ENCODE assay signal across 17 cellular contexts in genomic region chr2:23491622-23492336, GRCh38.
"Had no signal": no experiment of that assay in that cellular context is flagged by ENCODE, and none has a peak within 500 bp of the region (broad histone marks: within the 10 kb centered on the region; RNA-seq: fewer than 3 reads in every experiment).

No MANE protein-coding gene starts in this region.

- H3K27me3 ChIP-seq: upper lobe of left lung had no signal

- H3K9me3 Mint-ChIP-seq: activated B cell treated with CpG ODN at 0.5 μM for 24 hours; activated T-cell treated with anti-CD3 and anti-CD28 coated beads, Interleukin-2, amount 50 U/mL, for 4 hours; memory B cell; natural killer cell treated with Interleukin-12 subunit alpha and Interleukin-12 subunit beta and Interleukin-15 and Interleukin-18, amount 100 ng/mL, for 72 hours; stimulated activated naive CD8-positive, alpha-beta T cell treated with anti-CD3 and anti-CD28 coated beads, Interleukin-15, Interleukin-2, amounts not matched to agents 100 ng/mL and 50 ng/mL, for 24 hours; T-helper 1 cell treated with Interleukin-12 subunit alpha and Interleukin-12 subunit beta and Interleukin-4 antibody, amounts not matched to agents 30 μg/mL and 1 μg/mL, for 36 hours had no signal

- FAIRE-seq: endothelial cell of umbilical vein, islet of Langerhans had no signal

- H3K9me3 ChIP-seq: heart right ventricle, left ventricle myocardium inferior, upper lobe of left lung had no signal

- H3K36me3 Mint-ChIP-seq: activated CD8-positive, alpha-beta memory T cell treated with anti-CD3 and anti-CD28 coated beads, Interleukin-2, amount 10 ng/mL, durations not matched to agents 7 days and 5 days; natural killer cell treated with Interleukin-12 subunit alpha and Interleukin-12 subunit beta and Interleukin-15 and Interleukin-18, amount 100 ng/mL, for 72 hours had no signal

- H3K4me3 Mint-ChIP-seq: activated B cell treated with CpG ODN at 0.5 μM for 24 hours; activated CD8-positive, alpha-beta memory T cell treated with anti-CD3 and anti-CD28 coated beads, Interleukin-2, amount 10 ng/mL, durations not matched to agents 7 days and 5 days; activated T-cell treated with anti-CD3 and anti-CD28 coated beads, Interleukin-2, amount 50 U/mL, for 4 hours; memory B cell; natural killer cell treated with Interleukin-12 subunit alpha and Interleukin-12 subunit beta and Interleukin-15 and Interleukin-18, amount 100 ng/mL, for 72 hours; stimulated activated naive CD8-positive, alpha-beta T cell treated with anti-CD3 and anti-CD28 coated beads, Interleukin-15, Interleukin-2, amounts not matched to agents 100 ng/mL and 50 ng/mL, for 24 hours had no signal

- H3K4me3 ChIP-seq: coronary artery, heart right ventricle, left ventricle myocardium inferior, upper lobe of left lung had no signal

- H3K27ac ChIP-seq: coronary artery, heart right ventricle, left ventricle myocardium inferior, upper lobe of left lung had no signal

- DNase-seq: activated B cell treated with CpG ODN at 0.5 μM for 24 hours; activated CD8-positive, alpha-beta memory T cell treated with anti-CD3 and anti-CD28 coated beads, Interleukin-2, amount 10 ng/mL, durations not matched to agents 7 days and 5 days; activated gamma-delta T cell; activated T-cell treated with anti-CD3 and anti-CD28 coated beads, Interleukin-2, amount 50 U/mL, for 4 hours; effector CD4-positive, alpha-beta T cell; foreskin melanocyte; heart right ventricle; left ventricle myocardium inferior; stimulated activated CD4-positive, alpha-beta T cell treated with anti-CD3 and anti-CD28 coated beads, Interleukin-2, amount 100 ng/mL, for 48 hours; upper lobe of left lung had no signal

- ATAC-seq: activated CD8-positive, alpha-beta memory T cell treated with anti-CD3 and anti-CD28 coated beads, Interleukin-2, amount 10 ng/mL, durations not matched to agents 7 days and 5 days; activated T-cell treated with anti-CD3 and anti-CD28 coated beads, Interleukin-2, amount 50 U/mL, for 4 hours; heart right ventricle had no signal

- H3K36me3 ChIP-seq: heart right ventricle, left ventricle myocardium inferior, upper lobe of left lung had no signal

- H3K27ac Mint-ChIP-seq: activated B cell treated with CpG ODN at 0.5 μM for 24 hours; activated CD8-positive, alpha-beta memory T cell treated with anti-CD3 and anti-CD28 coated beads, Interleukin-2, amount 10 ng/mL, durations not matched to agents 7 days and 5 days; memory B cell; natural killer cell treated with Interleukin-12 subunit alpha and Interleukin-12 subunit beta and Interleukin-15 and Interleukin-18, amount 100 ng/mL, for 72 hours; stimulated activated naive CD8-positive, alpha-beta T cell treated with anti-CD3 and anti-CD28 coated beads, Interleukin-15, Interleukin-2, amounts not matched to agents 100 ng/mL and 50 ng/mL, for 24 hours; T-helper 1 cell treated with Interleukin-12 subunit alpha and Interleukin-12 subunit beta and Interleukin-4 antibody, amounts not matched to agents 30 μg/mL and 1 μg/mL, for 36 hours had no signal
